In the genomic region with DNA sequence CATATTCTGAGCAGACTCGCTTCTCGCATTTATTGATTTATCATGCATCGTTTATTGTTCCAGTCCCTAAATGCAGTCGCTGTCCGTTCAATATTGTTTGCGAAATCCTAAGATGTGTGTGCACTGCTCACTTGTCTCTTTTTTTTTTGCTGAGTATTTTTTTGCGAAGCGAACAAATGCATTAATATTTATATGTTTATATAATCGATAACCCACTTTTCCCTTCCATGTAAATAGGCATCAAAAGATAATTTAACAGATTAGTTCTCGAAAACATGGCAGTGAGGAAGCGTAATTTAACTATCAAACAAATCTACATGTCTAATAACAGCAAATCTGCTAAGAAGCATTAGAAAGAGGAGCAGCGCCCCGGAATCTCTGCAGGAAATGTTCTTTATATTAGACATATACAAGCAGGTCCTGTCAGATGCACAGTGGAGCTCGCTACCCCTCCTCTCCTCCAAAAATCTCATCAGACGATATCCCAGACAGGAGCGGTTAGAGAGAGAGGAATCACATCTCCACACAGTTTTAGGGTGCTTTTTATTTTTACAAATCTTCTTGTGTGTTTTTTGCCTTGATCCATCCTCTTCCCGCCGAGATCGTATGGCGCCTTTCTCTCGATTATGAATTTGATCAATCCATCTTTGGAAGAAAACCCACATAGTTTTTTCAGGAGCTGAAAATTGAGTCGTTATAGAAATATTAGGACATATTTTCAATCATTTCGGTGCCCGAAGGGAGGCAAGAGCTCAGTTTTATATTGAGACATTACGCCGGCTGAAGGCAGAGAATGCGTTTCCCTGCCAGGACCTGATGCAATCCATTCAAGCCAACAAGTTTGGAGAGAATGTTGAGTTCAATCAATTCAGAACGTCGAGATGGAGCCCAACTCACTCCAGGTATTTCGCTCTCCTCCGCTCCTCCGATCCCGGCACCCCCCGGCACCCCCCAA, we compare ENCODE assay signal across 8 cellular contexts. TPM values are rescaled to one million over a fixed set of nuclear protein-coding genes. Genes with fewer than 3 reads are reported as not detected.
A peak's percentile ranks its signal among the peaks of the same experiment; 100 is the strongest.
DNase-seq lines count a peak whose midpoint lies in the region; ATAC-seq and TF ChIP-seq lines count a peak whose summit lies in the region.

A gene with protein sequence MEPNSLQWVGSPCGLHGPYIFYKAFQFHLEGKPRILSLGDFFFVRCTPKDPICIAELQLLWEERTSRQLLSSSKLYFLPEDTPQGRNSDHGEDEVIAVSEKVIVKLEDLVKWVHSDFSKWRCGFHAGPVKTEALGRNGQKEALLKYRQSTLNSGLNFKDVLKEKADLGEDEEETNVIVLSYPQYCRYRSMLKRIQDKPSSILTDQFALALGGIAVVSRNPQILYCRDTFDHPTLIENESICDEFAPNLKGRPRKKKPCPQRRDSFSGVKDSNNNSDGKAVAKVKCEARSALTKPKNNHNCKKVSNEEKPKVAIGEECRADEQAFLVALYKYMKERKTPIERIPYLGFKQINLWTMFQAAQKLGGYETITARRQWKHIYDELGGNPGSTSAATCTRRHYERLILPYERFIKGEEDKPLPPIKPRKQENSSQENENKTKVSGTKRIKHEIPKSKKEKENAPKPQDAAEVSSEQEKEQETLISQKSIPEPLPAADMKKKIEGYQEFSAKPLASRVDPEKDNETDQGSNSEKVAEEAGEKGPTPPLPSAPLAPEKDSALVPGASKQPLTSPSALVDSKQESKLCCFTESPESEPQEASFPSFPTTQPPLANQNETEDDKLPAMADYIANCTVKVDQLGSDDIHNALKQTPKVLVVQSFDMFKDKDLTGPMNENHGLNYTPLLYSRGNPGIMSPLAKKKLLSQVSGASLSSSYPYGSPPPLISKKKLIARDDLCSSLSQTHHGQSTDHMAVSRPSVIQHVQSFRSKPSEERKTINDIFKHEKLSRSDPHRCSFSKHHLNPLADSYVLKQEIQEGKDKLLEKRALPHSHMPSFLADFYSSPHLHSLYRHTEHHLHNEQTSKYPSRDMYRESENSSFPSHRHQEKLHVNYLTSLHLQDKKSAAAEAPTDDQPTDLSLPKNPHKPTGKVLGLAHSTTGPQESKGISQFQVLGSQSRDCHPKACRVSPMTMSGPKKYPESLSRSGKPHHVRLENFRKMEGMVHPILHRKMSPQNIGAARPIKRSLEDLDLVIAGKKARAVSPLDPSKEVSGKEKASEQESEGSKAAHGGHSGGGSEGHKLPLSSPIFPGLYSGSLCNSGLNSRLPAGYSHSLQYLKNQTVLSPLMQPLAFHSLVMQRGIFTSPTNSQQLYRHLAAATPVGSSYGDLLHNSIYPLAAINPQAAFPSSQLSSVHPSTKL (plus strand): TSS at position 871 of the 955 bp plus-strand sequence. CDS start 11 bp downstream, at position 882.

- H3K27ac ChIP-seq in HUES6 (ENCODE audit: low read depth, low read length) (peak within 1 kb of the TSS; percentile 95), RWPE2 (ENCODE audit: poor library complexity, severe bottlenecking) (peak within 1 kb of the TSS; percentile 96), cardiac muscle cell (peak within 1 kb of the TSS; percentile 83)

- H3K9ac ChIP-seq in HUES6 (ENCODE audit: low read length): peak within 1 kb of the TSS; percentile 93

- no peak for ATAC-seq in RWPE2 (ENCODE audit: low read depth)
- no peak for ATAC-seq in GM19397 (IDR thresholded peaks at IDR 0.05; ENCODE audit: unreplicated experiment)
- ATAC-seq in GM21723 (IDR thresholded peaks at IDR 0.05; ENCODE audit: unreplicated experiment): no peak

- H3K4me3 ChIP-seq in HUES6 (ENCODE audit: low read depth, low read length): peak within 1 kb of the TSS; percentile 91
- H3K4me3 ChIP-seq in RWPE2 (ENCODE audit: severe bottlenecking): peak within 1 kb of the TSS; percentile 81
- H3K4me3 ChIP-seq in cardiac muscle cell: peak within 1 kb of the TSS; percentile 77

- H3K27me3 ChIP-seq in HUES6 (ENCODE audit: control insufficient read depth, insufficient read depth, low read length) (peaks cover 52% of the 10 kb centered on the region), RWPE2 (ENCODE audit: insufficient read depth, poor library complexity, severe bottlenecking) (no peaks in the 10 kb centered on the region), cardiac muscle cell (peaks cover 30% of the 10 kb centered on the region)

- peak; percentile 7 for TF ChIP-seq CTCF in RWPE2 (IDR thresholded peaks at IDR 0.05; ENCODE audit: poor library complexity, severe bottlenecking)
- TF ChIP-seq CTCF in cardiac muscle cell (IDR thresholded peaks at IDR 0.05; ENCODE audit: low read depth, low read length): no peak

- DNase-seq in D341Med (ENCODE audit: low spot score) (peak; percentile 68), RWPE2 (ENCODE audit: low spot score) (no peak), amniotic stem cell (lab: John Stamatoyannopoulos, UW) (peak; percentile 49), cardiac muscle cell (ENCODE audit: low read depth in 1 of 2, low spot score in 1 of 2) (peak; percentile 73 to 77), nucleus accumbens (lab: John Stamatoyannopoulos, UW) (peak in 40 of 56 donors; percentile 1 to 80 (median 30))

- H3K4me1 ChIP-seq in HUES6 (ENCODE audit: control insufficient read depth, insufficient read depth, low read length) (peaks cover 34% of the 10 kb centered on the region), RWPE2 (ENCODE audit: insufficient read depth, poor library complexity, severe bottlenecking) (peaks cover 33% of the 10 kb centered on the region), cardiac muscle cell (ENCODE audit: low read depth) (peaks cover 3% of the 10 kb centered on the region)

- H3K9me3 ChIP-seq in HUES6 (ENCODE audit: control insufficient read depth, insufficient read depth, low read depth, low read length): no peaks in the 10 kb centered on the region
- H3K9me3 ChIP-seq in RWPE2 (ENCODE audit: severe bottlenecking): no peaks in the 10 kb centered on the region
- H3K9me3 ChIP-seq in cardiac muscle cell (ENCODE audit: low read depth): no peaks in the 10 kb centered on the region

- no peaks in the 10 kb centered on the region for H3K36me3 ChIP-seq in HUES6 (ENCODE audit: control insufficient read depth, insufficient read depth, low read length)
- peaks cover 4% of the 10 kb centered on the region; the same call in 1 of the 2 replicates for H3K36me3 ChIP-seq in RWPE2 (ENCODE audit: low read depth)
- H3K36me3 ChIP-seq in cardiac muscle cell: no peaks in the 10 kb centered on the region

RNA-seq across cellular contexts. Expression of the gene that starts here (rescaled TPM):
- total RNA-seq in cardiac muscle cell: 4.3 and 4.9 TPM in 2 replicates
- polyA plus RNA-seq in cardiac muscle cell: 4.3 and 7.8 TPM in 2 replicates
